Comparison of ENCODE assay signal across 14 cellular contexts in the genomic region with DNA sequence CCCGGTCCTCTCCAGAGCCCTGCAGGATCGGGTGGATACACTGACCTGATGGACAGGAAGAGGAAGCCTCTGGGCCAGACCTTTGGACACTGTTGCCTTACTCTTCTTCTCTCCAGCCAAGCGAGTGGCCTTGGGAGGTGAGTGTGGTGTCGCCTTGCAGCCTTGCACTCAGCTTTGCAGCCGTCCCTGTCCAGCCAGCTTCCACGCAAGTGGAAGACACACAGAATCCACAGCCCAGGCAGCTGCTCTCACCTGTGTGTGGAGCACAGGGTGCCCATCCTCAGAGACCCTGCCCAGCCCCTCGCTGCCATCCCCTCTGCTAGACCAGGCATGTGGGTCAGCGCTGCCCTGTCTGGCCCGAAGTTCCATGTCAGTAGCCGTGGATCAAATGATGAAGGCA.
A peak's percentile ranks its signal among the peaks of the same experiment; 100 is the strongest.
DNase-seq lines count a peak whose midpoint lies in the region; ATAC-seq and TF ChIP-seq lines count a peak whose summit lies in the region.
"Had no signal": no experiment of that assay in that cellular context is flagged by ENCODE, and none has a peak within 500 bp of the region (broad histone marks: within the 10 kb centered on the region; RNA-seq: fewer than 3 reads in every experiment).

No MANE protein-coding gene starts in this region.

- H3K4me1 ChIP-seq in liver (ENCODE audit: control insufficient read depth in 4 of 4, insufficient read depth in 4 of 4, low read length in 3 of 4) (peaks cover 0 to 19% (median 12%) of the 10 kb centered on the region in 4 donors), upper lobe of right lung (no peaks in the 10 kb centered on the region), upper lobe of left lung (no peaks in the 10 kb centered on the region), MM.1S (ENCODE audit: low read length) (no peaks in the 10 kb centered on the region)
- H3K4me1 ChIP-seq: Caco-2, HAP-1 had no signal

- no peak overlapping the region for H3K27ac ChIP-seq in liver (ENCODE audit: low read depth in 1 of 2, low read length in 2 of 2)
- no peak overlapping the region for H3K27ac ChIP-seq in upper lobe of right lung
- H3K27ac ChIP-seq in upper lobe of left lung: no peak overlapping the region
- H3K27ac ChIP-seq in MM.1S (ENCODE audit: low read length): no peak overlapping the region
- H3K27ac ChIP-seq: 22Rv1 had no signal

- WGBS in liver: 69% methylated on average over 10 of the region's 10 CpGs
- 96 to 98% methylated on average over 5 to 10 of the region's 10 CpGs for WGBS in upper lobe of left lung, 2 donors

- TF ChIP-seq CTCF in liver (IDR thresholded peaks at IDR 0.05; ENCODE audit: low read depth, low read length, missing input control) (no peak), osteocyte (IDR thresholded peaks at IDR 0.05) (no peak), upper lobe of right lung (IDR thresholded peaks at IDR 0.05) (no peak), upper lobe of left lung (IDR thresholded peaks at IDR 0.05) (no peak), MM.1S (IDR thresholded peaks at IDR 0.05; ENCODE audit: low read length) (no peak)

- no peaks in the 10 kb centered on the region for H4K20me1 ChIP-seq in MM.1S (ENCODE audit: insufficient read depth, low read length)

- H3K9ac ChIP-seq in liver (ENCODE audit: low read depth in 1 of 2, low read length in 2 of 2) (no peak overlapping the region), MM.1S (ENCODE audit: low read length) (no peak overlapping the region)

- TF ChIP-seq RAD21 in liver (IDR thresholded peaks at IDR 0.05): no peak

- intact Hi-C loops in activated CD4-positive, alpha-beta T cell treated with anti-CD3 and anti-CD28 coated beads, Interleukin-2, amount 10 ng/mL, durations not matched to agents 24 days and 14 days (cut with micrococcal nuclease): no loop called here
- intact Hi-C loops in upper lobe of right lung (cut with DNase I): no loop called here

- no peaks in the 10 kb centered on the region for H3K36me3 Mint-ChIP-seq in activated CD4-positive, alpha-beta T cell treated with anti-CD3 and anti-CD28 coated beads, Interleukin-2, amount 10 ng/mL, durations not matched to agents 24 days and 14 days (ENCODE audit: low read depth)
- peaks cover 9% of the 10 kb centered on the region for H3K36me3 Mint-ChIP-seq in osteocyte (ENCODE audit: unreplicated experiment)

- H3K27me3 ChIP-seq in liver (ENCODE audit: control insufficient read depth in 4 of 4, insufficient read depth in 4 of 4, low read length in 3 of 4): no peaks in the 10 kb centered on the region
- no peaks in the 10 kb centered on the region for H3K27me3 ChIP-seq in upper lobe of right lung
- H3K27me3 ChIP-seq in upper lobe of left lung: no peaks in the 10 kb centered on the region
- H3K27me3 ChIP-seq in MM.1S (replicated peaks; ENCODE audit: insufficient read depth, low read length): no peaks in the 10 kb centered on the region

- no peaks in the 10 kb centered on the region for H3K79me2 ChIP-seq in MM.1S (ENCODE audit: low read length)

- H3K9me3 ChIP-seq in liver (ENCODE audit: control insufficient read depth in 4 of 4, low read length in 3 of 4) (peaks cover 0 to 2% (median 0%) of the 10 kb centered on the region in 4 donors), upper lobe of right lung (no peaks in the 10 kb centered on the region), upper lobe of left lung (peaks cover 0 to 10% (median 4%) of the 10 kb centered on the region in 4 donors), MM.1S (replicated peaks; ENCODE audit: insufficient read depth, low read length) (no peaks in the 10 kb centered on the region)
- H3K9me3 ChIP-seq: HAP-1 had no signal

- no peak for TF ChIP-seq POLR2A in upper lobe of left lung (IDR thresholded peaks at IDR 0.05)

- H3K9me2 ChIP-seq in MM.1S (replicated peaks; ENCODE audit: insufficient read depth, low read length): no peaks in the 10 kb centered on the region

- H3K4me3 ChIP-seq in liver (ENCODE audit: low read depth in 1 of 3, low read length in 3 of 3): no peak overlapping the region
- no peak overlapping the region for H3K4me3 ChIP-seq in upper lobe of right lung
- no peak overlapping the region for H3K4me3 ChIP-seq in upper lobe of left lung
- no peak overlapping the region for H3K4me3 ChIP-seq in MM.1S (ENCODE audit: low read length)
- H3K4me3 ChIP-seq: HAP-1 had no signal

- H3K9me3 Mint-ChIP-seq in activated CD4-positive, alpha-beta T cell treated with anti-CD3 and anti-CD28 coated beads, Interleukin-2, amount 10 ng/mL, durations not matched to agents 24 days and 14 days: peaks cover 18% of the 10 kb centered on the region
- peaks cover 41% of the 10 kb centered on the region for H3K9me3 Mint-ChIP-seq in osteocyte (ENCODE audit: unreplicated experiment)

- H3K36me3 ChIP-seq in liver (ENCODE audit: control insufficient read depth in 4 of 4, insufficient read depth in 3 of 4, low read depth in 1 of 4, low read length in 3 of 4) (peaks cover 0 to 3% (median 2%) of the 10 kb centered on the region in 4 donors), upper lobe of right lung (no peaks in the 10 kb centered on the region), upper lobe of left lung (no peaks in the 10 kb centered on the region), MM.1S (replicated peaks; ENCODE audit: insufficient read depth, low read length) (no peaks in the 10 kb centered on the region)
- H3K36me3 ChIP-seq: HAP-1 had no signal

- DNase-seq in activated CD4-positive, alpha-beta T cell treated with anti-CD3 and anti-CD28 coated beads, Interleukin-2, amount 10 ng/mL, durations not matched to agents 24 days and 14 days: peak; percentile 38
- no peak for DNase-seq in activated CD4-positive, alpha-beta T cell treated with anti-CD3 and anti-CD28 coated beads for 48 hours
- DNase-seq in osteocyte (ENCODE audit: extremely low spot score, unreplicated experiment): peak; percentile 76
- no peak for DNase-seq in upper lobe of right lung
- DNase-seq in upper lobe of left lung: no peak
- DNase-seq in MM.1S: no peak
- DNase-seq: Caco-2; CD8-positive, alpha-beta memory T cell; DND-41; GDM1 had no signal

- H3K4me3 Mint-ChIP-seq in activated CD4-positive, alpha-beta T cell treated with anti-CD3 and anti-CD28 coated beads, Interleukin-2, amount 10 ng/mL, durations not matched to agents 24 days and 14 days: no peak overlapping the region
- no peak overlapping the region for H3K4me3 Mint-ChIP-seq in osteocyte (ENCODE audit: unreplicated experiment)
- H3K4me3 Mint-ChIP-seq: CD8-positive, alpha-beta memory T cell had no signal

- ATAC-seq in upper lobe of right lung (peak; percentile 29), upper lobe of left lung (ENCODE audit: low FRiP score in 2 of 2) (no peak), HG03571 (IDR thresholded peaks at IDR 0.05; ENCODE audit: unreplicated experiment) (no peak)

- no peaks in the 10 kb centered on the region for H3K4me1 Mint-ChIP-seq in activated CD4-positive, alpha-beta T cell treated with anti-CD3 and anti-CD28 coated beads, Interleukin-2, amount 10 ng/mL, durations not matched to agents 24 days and 14 days
- no peaks in the 10 kb centered on the region for H3K4me1 Mint-ChIP-seq in osteocyte (ENCODE audit: unreplicated experiment)
- H3K4me1 Mint-ChIP-seq: CD8-positive, alpha-beta memory T cell had no signal

- H3K27me3 Mint-ChIP-seq in activated CD4-positive, alpha-beta T cell treated with anti-CD3 and anti-CD28 coated beads, Interleukin-2, amount 10 ng/mL, durations not matched to agents 24 days and 14 days: no peaks in the 10 kb centered on the region
- H3K27me3 Mint-ChIP-seq in osteocyte (ENCODE audit: unreplicated experiment): no peaks in the 10 kb centered on the region
- H3K27me3 Mint-ChIP-seq: CD8-positive, alpha-beta memory T cell had no signal

- no peak for TF ChIP-seq EP300 in upper lobe of left lung (IDR thresholded peaks at IDR 0.05)

- no peaks in the 10 kb centered on the region for H3F3A ChIP-seq in MM.1S (ENCODE audit: insufficient read depth, low read length)

- H2AFZ ChIP-seq in MM.1S (ENCODE audit: low read length): no peak overlapping the region

- H3K4me2 ChIP-seq in MM.1S (ENCODE audit: low read depth, low read length): no peak overlapping the region

- no peak overlapping the region for H3K27ac Mint-ChIP-seq in activated CD4-positive, alpha-beta T cell treated with anti-CD3 and anti-CD28 coated beads, Interleukin-2, amount 10 ng/mL, durations not matched to agents 24 days and 14 days
- H3K27ac Mint-ChIP-seq in osteocyte (ENCODE audit: unreplicated experiment): no peak overlapping the region
- H3K27ac Mint-ChIP-seq: CD8-positive, alpha-beta memory T cell had no signal

TF ChIP-seq in liver, 16 proteins besides CTCF, POLR2A, EP300 and RAD21 (continues in another document):
- TF ChIP-seq ATF3 (IDR thresholded peaks at IDR 0.05) (no peak), JUND (IDR thresholded peaks at IDR 0.05) (no peak), FOXA2 (IDR thresholded peaks at IDR 0.05) (no peak), REST (IDR thresholded peaks at IDR 0.05) (no peak), TAF1 (conservative IDR thresholded peaks at IDR 0.05) (no peak), HNF4A (conservative IDR thresholded peaks at IDR 0.05) (peak; percentile 40 to 48), GABPA (IDR thresholded peaks at IDR 0.05 in 1 of 2, conservative IDR thresholded peaks at IDR 0.05 in 1 of 2) (no peak)

Comparison
In these comparisons a context has a peak if more than half of its experiments do, and no peak if none do; other contexts are left out.
1. DNase-seq: peak in activated CD4-positive, alpha-beta T cell treated with anti-CD3 and anti-CD28 coated beads, Interleukin-2, amount 10 ng/mL, durations not matched to agents 24 days and 14 days (single experiment) and osteocyte (single experiment); none in activated CD4-positive, alpha-beta T cell treated with anti-CD3 and anti-CD28 coated beads for 48 hours (single experiment), upper lobe of right lung (single experiment), upper lobe of left lung (0 of 2) and MM.1S (single experiment).